8 cellular contexts compared by ENCODE assay signal in genomic region chr17:42608692-42609181, GRCh38. TPM values are rescaled to one million over a fixed set of nuclear protein-coding genes. Genes with fewer than 3 reads are reported as not detected.
A peak's percentile ranks its signal among the peaks of the same experiment; 100 is the strongest.
DNase-seq lines count a peak whose midpoint lies in the region; ATAC-seq, FAIRE-seq and TF ChIP-seq lines count a peak whose summit lies in the region.

No MANE protein-coding gene starts in this region.

- POLR2A ChIA-PET in BJ (lab: Charles Lee): no interaction called here

- no peak for FAIRE-seq in GM12891 (lab: Jason Lieb, UNC)

- H3K9me3 Mint-ChIP-seq in activated T-helper 17 cell treated with anti-CD3 and anti-CD28 coated beads, Interleukin-2, amount 50 U/mL, for 72 hours: no peaks in the 10 kb centered on the region

- DNase-seq in BJ (ENCODE audit: low read depth): no peak
- peak; percentile 39 for DNase-seq in left ventricle myocardium superior
- no peak for DNase-seq in GM12891 (ENCODE audit: insufficient read length, low spot score)
- no peak for DNase-seq in central memory CD4-positive, alpha-beta T cell

- no peaks in the 10 kb centered on the region for H3K27me3 Mint-ChIP-seq in activated T-helper 17 cell treated with anti-CD3 and anti-CD28 coated beads, Interleukin-2, amount 50 U/mL, for 72 hours

- H3K27me3 ChIP-seq in BJ (ENCODE audit: control insufficient read depth, insufficient read depth, low read length) (no peaks in the 10 kb centered on the region), HUES48 (ENCODE audit: control insufficient read depth, insufficient read depth, low read length) (no peaks in the 10 kb centered on the region)

- TF ChIP-seq CTCF in BJ (IDR thresholded peaks at IDR 0.05; ENCODE audit: insufficient read depth, low read depth, low read length): no peak

- peaks cover 12% of the 10 kb centered on the region for H3K36me3 ChIP-seq in BJ (ENCODE audit: control insufficient read depth, insufficient read depth, low read length)
- peaks cover 27% of the 10 kb centered on the region for H3K36me3 ChIP-seq in HUES48 (ENCODE audit: control insufficient read depth, insufficient read depth, low read length)

- peaks cover 56% of the 10 kb centered on the region for H3K36me3 Mint-ChIP-seq in activated T-helper 17 cell treated with anti-CD3 and anti-CD28 coated beads, Interleukin-2, amount 50 U/mL, for 72 hours (ENCODE audit: low read depth)

- peak overlapping the region; percentile 69 for H3K9ac ChIP-seq in HUES48 (ENCODE audit: low read depth, low read length)

- H3K4me1 ChIP-seq in HUES48 (ENCODE audit: control insufficient read depth, insufficient read depth, low read length): 0 out of 2 replicates have a peak, but pooled peaks cover 7% of the 10 kb centered on the region

- ATAC-seq in GM19438 (IDR thresholded peaks at IDR 0.05; ENCODE audit: low read depth, unreplicated experiment) (peak; percentile 23), left ventricle myocardium superior (peak; percentile 69)
- ATAC-seq in activated T-helper 17 cell treated with anti-CD3 and anti-CD28 coated beads, Interleukin-2, amount 50 U/mL, for 72 hours (replicated peaks): peak; percentile 60

- no peak for TF ChIP-seq POLR2A in GM12891 (IDR thresholded peaks at IDR 0.05; ENCODE audit: low read depth, low read length)

- CTCF ChIA-PET in BJ (lab: Yijun Ruan, JAX): interaction anchor here (0.6 to 3.4 kb wide), 10 partner anchors 14 to 207 kb away, joined by 3 to 16 read pairs (median 4); partner anchors contain the start of gene PSMC3IP

- H3K4me3 ChIP-seq in BJ (ENCODE audit: low read depth, low read length): peak overlapping the region; percentile 69
- H3K4me3 ChIP-seq in HUES48 (ENCODE audit: low read depth, low read length): peak overlapping the region; percentile 94
- peak overlapping the region; percentile 61 to 96 (median 79) for H3K4me3 ChIP-seq in skin epidermis

- H3K9me3 ChIP-seq in HUES48 (ENCODE audit: control insufficient read depth, insufficient read depth, low read length): no peaks in the 10 kb centered on the region

- H3K27ac ChIP-seq in HUES48 (ENCODE audit: low read depth, low read length) (peak overlapping the region; percentile 94), skin epidermis (peak overlapping the region; percentile 41 to 99 (median 92))

- H3K4me3 Mint-ChIP-seq in activated T-helper 17 cell treated with anti-CD3 and anti-CD28 coated beads, Interleukin-2, amount 50 U/mL, for 72 hours: peak overlapping the region; percentile 96

- intact Hi-C loops in left ventricle myocardium superior (cut with micrococcal nuclease): no loop called here

- peak overlapping the region; percentile 94 for H3K27ac Mint-ChIP-seq in activated T-helper 17 cell treated with anti-CD3 and anti-CD28 coated beads, Interleukin-2, amount 50 U/mL, for 72 hours

- H3K4me1 Mint-ChIP-seq in activated T-helper 17 cell treated with anti-CD3 and anti-CD28 coated beads, Interleukin-2, amount 50 U/mL, for 72 hours: peaks cover 8% of the 10 kb centered on the region

TF ChIP-seq in GM12891, 5 proteins besides CTCF, POLR2A, EP300 and RAD21:
- no peak for TF ChIP-seq PAX5 (IDR thresholded peaks at IDR 0.05; ENCODE audit: insufficient read depth, low read length, severe bottlenecking)
- no peak for TF ChIP-seq SPI1 (IDR thresholded peaks at IDR 0.05; ENCODE audit: low read depth, low read length)
- TF ChIP-seq POLR2AphosphoS5 (IDR thresholded peaks at IDR 0.05; ENCODE audit: low read depth, low read length): no peak
- TF ChIP-seq TAF1 (IDR thresholded peaks at IDR 0.05; ENCODE audit: low read depth, low read length): no peak
- TF ChIP-seq POU2F2 (IDR thresholded peaks at IDR 0.05; ENCODE audit: low read depth, low read length): no peak
TF ChIP-seq in GM12891: peak in this region for 0.

RNA-seq across cellular contexts. Expression of gene RETREG3, which starts 0.4 kb away (rescaled TPM):
- polyA plus RNA-seq in BJ (2011; rRNA removed): 28.4 and 54.4 TPM in 2 replicates
- 85.4 and 101 TPM in 2 replicates for polyA minus RNA-seq in BJ (2011; rRNA and poly(A)+ RNA removed)
- 10 to 100 TPM; 38.5 to 50.7 TPM for total RNA-seq in activated T-helper 17 cell treated with anti-CD3 and anti-CD28 coated beads, Interleukin-2, amount 50 U/mL, for 72 hours
- total RNA-seq in left ventricle myocardium superior: 25.7 TPM
- 13.2 TPM for polyA plus RNA-seq in GM12891 (2012; ENCODE audit: low read depth, missing spikeins)

RNA-seq across cellular contexts. Expression of gene TUBG1, which starts 0.7 kb away (rescaled TPM):
- 37.2 and 66.1 TPM in 2 replicates for polyA plus RNA-seq in BJ (2011; rRNA removed)
- polyA minus RNA-seq in BJ (2011; rRNA and poly(A)+ RNA removed): 65.1 and 68.0 TPM in 2 replicates
- 10 to 100 TPM; 55.8 to 88.4 TPM for total RNA-seq in activated T-helper 17 cell treated with anti-CD3 and anti-CD28 coated beads, Interleukin-2, amount 50 U/mL, for 72 hours
- total RNA-seq in left ventricle myocardium superior: 46.0 TPM
- polyA plus RNA-seq in GM12891 (2012; ENCODE audit: low read depth, missing spikeins): 86.3 TPM

RNA-seq across cellular contexts. Expression of gene PSMC3IP, which starts 31.2 kb away (rescaled TPM):
- 3.4 and 5.8 TPM in 2 replicates for polyA plus RNA-seq in BJ (2011; rRNA removed)
- polyA minus RNA-seq in BJ (2011; rRNA and poly(A)+ RNA removed): 1.6 and 2.4 TPM in 2 replicates
- 10 to 100 TPM; 25.9 to 34.2 TPM for total RNA-seq in activated T-helper 17 cell treated with anti-CD3 and anti-CD28 coated beads, Interleukin-2, amount 50 U/mL, for 72 hours
- 3.1 TPM for total RNA-seq in left ventricle myocardium superior
- polyA plus RNA-seq in GM12891 (2012; ENCODE audit: low read depth, missing spikeins): 15.2 TPM

RNA-seq across cellular contexts. Expression of gene MLX, which starts 41.8 kb away (rescaled TPM):
- 40.9 and 50.1 TPM in 2 replicates for polyA plus RNA-seq in BJ (2011; rRNA removed)
- 27.2 and 39.3 TPM in 2 replicates for polyA minus RNA-seq in BJ (2011; rRNA and poly(A)+ RNA removed)
- 10 to 100 TPM; 46.2 to 57.8 TPM for total RNA-seq in activated T-helper 17 cell treated with anti-CD3 and anti-CD28 coated beads, Interleukin-2, amount 50 U/mL, for 72 hours
- total RNA-seq in left ventricle myocardium superior: 72.3 TPM
- polyA plus RNA-seq in GM12891 (2012; ENCODE audit: low read depth, missing spikeins): 30.3 TPM

RNA-seq across cellular contexts. Expression of gene COASY, which starts 46.8 kb away (rescaled TPM):
- polyA plus RNA-seq in BJ (2011; rRNA removed): 28.6 and 41.5 TPM in 2 replicates
- 19.5 and 28.4 TPM in 2 replicates for polyA minus RNA-seq in BJ (2011; rRNA and poly(A)+ RNA removed)
- 100 to 1,000 TPM in 1 of 2 donors, 10 to 100 TPM in 1; 76.7 to 108 TPM for total RNA-seq in activated T-helper 17 cell treated with anti-CD3 and anti-CD28 coated beads, Interleukin-2, amount 50 U/mL, for 72 hours
- total RNA-seq in left ventricle myocardium superior: 45.2 TPM
- 61.8 TPM for polyA plus RNA-seq in GM12891 (2012; ENCODE audit: low read depth, missing spikeins)
